9 cellular contexts compared by ENCODE assay signal in genomic region chr12:9948606-9949286, GRCh38. TPM values are rescaled to one million over a fixed set of nuclear protein-coding genes. Genes with fewer than 3 reads are reported as not detected.
DNase-seq lines count a peak whose midpoint lies in the region; ATAC-seq, FAIRE-seq and TF ChIP-seq lines count a peak whose summit lies in the region.
"Had no signal": no experiment of that assay in that cellular context is flagged by ENCODE, and none has a peak within 500 bp of the region (broad histone marks: within the 10 kb centered on the region; RNA-seq: fewer than 3 reads in every experiment).

No MANE protein-coding gene starts in this region.

- H3K4me3 Mint-ChIP-seq in activated T-helper 2 cell treated with anti-CD3 and anti-CD28 coated beads, Interferon-gamma antibody, Interleukin-2, Interleukin-4, amounts not matched to agents 10 μg/mL and 5 μg/mL and 100 μg/mL, durations not matched to agents 14 hours and 24 hours and 36 hours (ENCODE audit: low read depth) = peak overlapping the region; percentile 23
- no peak overlapping the region for H3K4me3 Mint-ChIP-seq in osteocyte (ENCODE audit: unreplicated experiment)

- peaks cover 57% of the 10 kb centered on the region for H3K4me1 Mint-ChIP-seq in activated T-helper 2 cell treated with anti-CD3 and anti-CD28 coated beads, Interferon-gamma antibody, Interleukin-2, Interleukin-4, amounts not matched to agents 10 μg/mL and 5 μg/mL and 100 μg/mL, durations not matched to agents 14 hours and 24 hours and 36 hours (ENCODE audit: low read depth)
- H3K4me1 Mint-ChIP-seq in osteocyte (ENCODE audit: unreplicated experiment) = no peaks in the 10 kb centered on the region

- no peak for DNase-seq in GM12891 (ENCODE audit: insufficient read length, low spot score)
- DNase-seq in activated T-helper 2 cell treated with anti-CD3 and anti-CD28 coated beads, Interferon-gamma antibody, Interleukin-2, Interleukin-4, amounts not matched to agents 10 μg/mL and 5 μg/mL and 100 μg/mL, durations not matched to agents 14 hours and 24 hours and 36 hours (ENCODE audit: low spot score) = no peak
- DNase-seq in NK-92 treated with Interleukin-12 subunit alpha and Interleukin-12 subunit beta, amount 100 ng/mL, for 24 hours (lab: John Stamatoyannopoulos, UW) = no peak
- DNase-seq in osteocyte (ENCODE audit: extremely low spot score, unreplicated experiment) = no peak
- no peak for DNase-seq in foreskin fibroblast
- DNase-seq in UCSD-AML1 (lab: John Stamatoyannopoulos, UW; ENCODE audit: unreplicated experiment) = no peak
- DNase-seq: NCI-H524 treated with DMSO at 0.1 percent for 48 hours had no signal

- H3K36me3 Mint-ChIP-seq in activated T-helper 2 cell treated with anti-CD3 and anti-CD28 coated beads, Interferon-gamma antibody, Interleukin-2, Interleukin-4, amounts not matched to agents 10 μg/mL and 5 μg/mL and 100 μg/mL, durations not matched to agents 14 hours and 24 hours and 36 hours (ENCODE audit: low read depth) = no peaks in the 10 kb centered on the region
- H3K36me3 Mint-ChIP-seq in osteocyte (ENCODE audit: unreplicated experiment) = no peaks in the 10 kb centered on the region

- ATAC-seq in GM19467 (IDR thresholded peaks at IDR 0.05; ENCODE audit: unreplicated experiment) = peak; percentile 93
- ATAC-seq in HG03175 (IDR thresholded peaks at IDR 0.05; ENCODE audit: unreplicated experiment) = peak; percentile 91

- intact Hi-C loops in activated T-helper 2 cell treated with anti-CD3 and anti-CD28 coated beads, Interferon-gamma antibody, Interleukin-2, Interleukin-4, amounts not matched to agents 10 μg/mL and 5 μg/mL and 100 μg/mL, durations not matched to agents 14 hours and 24 hours and 36 hours (cut with micrococcal nuclease) = loop anchor here (1.0 to 10.0 kb wide), 5 partner anchors 10 to 664 kb away; partner anchors contain the start of genes CLEC2B, KLRD1 and MAGOHB

- H3K9me3 Mint-ChIP-seq in activated T-helper 2 cell treated with anti-CD3 and anti-CD28 coated beads, Interferon-gamma antibody, Interleukin-2, Interleukin-4, amounts not matched to agents 10 μg/mL and 5 μg/mL and 100 μg/mL, durations not matched to agents 14 hours and 24 hours and 36 hours = no peaks in the 10 kb centered on the region
- no peaks in the 10 kb centered on the region for H3K9me3 Mint-ChIP-seq in osteocyte (ENCODE audit: unreplicated experiment)

- TF ChIP-seq CTCF in osteocyte (IDR thresholded peaks at IDR 0.05) = no peak
- TF ChIP-seq CTCF in foreskin fibroblast (IDR thresholded peaks at IDR 0.05; ENCODE audit: low read depth, low read length) = no peak

- TF ChIP-seq POLR2A in GM12891 (IDR thresholded peaks at IDR 0.05; ENCODE audit: low read depth, low read length) = no peak

- peak overlapping the region; percentile 53 for H3K27ac Mint-ChIP-seq in activated T-helper 2 cell treated with anti-CD3 and anti-CD28 coated beads, Interferon-gamma antibody, Interleukin-2, Interleukin-4, amounts not matched to agents 10 μg/mL and 5 μg/mL and 100 μg/mL, durations not matched to agents 14 hours and 24 hours and 36 hours
- no peak overlapping the region for H3K27ac Mint-ChIP-seq in osteocyte (ENCODE audit: unreplicated experiment)

- H3K4me3 ChIP-seq in foreskin fibroblast (ENCODE audit: low read depth in 1 of 2, low read length in 2 of 2) = no peak overlapping the region

- peak; percentile 78 for FAIRE-seq in GM12891 (lab: Jason Lieb, UNC)

- H3K27me3 Mint-ChIP-seq in activated T-helper 2 cell treated with anti-CD3 and anti-CD28 coated beads, Interferon-gamma antibody, Interleukin-2, Interleukin-4, amounts not matched to agents 10 μg/mL and 5 μg/mL and 100 μg/mL, durations not matched to agents 14 hours and 24 hours and 36 hours (ENCODE audit: low read depth) = no peaks in the 10 kb centered on the region
- H3K27me3 Mint-ChIP-seq in osteocyte (ENCODE audit: unreplicated experiment) = peaks cover 7% of the 10 kb centered on the region

TF ChIP-seq in GM12891, 5 proteins besides CTCF, POLR2A, EP300 and RAD21:
- peak; percentile 95 for TF ChIP-seq SPI1 (IDR thresholded peaks at IDR 0.05; ENCODE audit: low read depth, low read length)
- TF ChIP-seq POU2F2 (IDR thresholded peaks at IDR 0.05; ENCODE audit: low read depth, low read length) = no peak

RNA-seq across cellular contexts. Expression of gene CLEC2A, which starts 16.6 kb away (rescaled TPM):
- not detected for polyA plus RNA-seq in GM12891 (2012; ENCODE audit: low read depth, missing spikeins)
- not detected in 2 replicates for total RNA-seq in activated T-helper 2 cell treated with anti-CD3 and anti-CD28 coated beads, Interferon-gamma antibody, Interleukin-2, Interleukin-4, amounts not matched to agents 10 μg/mL and 5 μg/mL and 100 μg/mL, durations not matched to agents 14 hours and 24 hours and 36 hours
- not detected in 2 replicates for total RNA-seq in osteocyte

RNA-seq across cellular contexts. Expression of gene CLEC12A, which starts 22.5 kb away (rescaled TPM):
- polyA plus RNA-seq in GM12891 (2012; ENCODE audit: low read depth, missing spikeins) = not detected
- total RNA-seq in activated T-helper 2 cell treated with anti-CD3 and anti-CD28 coated beads, Interferon-gamma antibody, Interleukin-2, Interleukin-4, amounts not matched to agents 10 μg/mL and 5 μg/mL and 100 μg/mL, durations not matched to agents 14 hours and 24 hours and 36 hours = 0.30 and 0.32 TPM in 2 replicates
- not detected in 2 replicates for total RNA-seq in osteocyte

RNA-seq across cellular contexts. Expression of gene CLEC1B, which starts 50.2 kb away (rescaled TPM):
- not detected for polyA plus RNA-seq in GM12891 (2012; ENCODE audit: low read depth, missing spikeins)
- total RNA-seq in activated T-helper 2 cell treated with anti-CD3 and anti-CD28 coated beads, Interferon-gamma antibody, Interleukin-2, Interleukin-4, amounts not matched to agents 10 μg/mL and 5 μg/mL and 100 μg/mL, durations not matched to agents 14 hours and 24 hours and 36 hours = not detected in 2 replicates
- total RNA-seq in osteocyte = not detected in 2 replicates
